35 cellular contexts compared by ENCODE assay signal in genomic region chr1:52862666-52863458, GRCh38. TPM values are rescaled to one million over a fixed set of nuclear protein-coding genes. Genes with fewer than 3 reads are reported as not detected.
"Had no signal": no experiment of that assay in that cellular context is flagged by ENCODE, and none has a peak within 500 bp of the region (broad histone marks: within the 10 kb centered on the region; RNA-seq: fewer than 3 reads in every experiment).

No MANE protein-coding gene starts in this region.

- H3K9me3 ChIP-seq: adrenal gland, body of pancreas, breast epithelium had no signal

- H3K9me3 Mint-ChIP-seq: activated CD8-positive, alpha-beta T cell treated with anti-CD3 and anti-CD28 coated beads for 36 hours; activated naive CD4-positive, alpha-beta T cell treated with anti-CD3 and anti-CD28 coated beads for 36 hours; activated naive CD4-positive, alpha-beta T cell treated with anti-CD3 and anti-CD28 coated beads, Interleukin-2, amount 50 U/mL, for 72 hours; activated T-cell treated with anti-CD3 and anti-CD28 coated beads, Interleukin-2, amount 50 U/mL, for 24 hours; activated T-helper 1 cell treated with anti-CD3 and anti-CD28 coated beads, Interleukin-12 subunit alpha, Interleukin-12 subunit beta, Interleukin-2, Interleukin-4 antibody, amounts not matched to agents 30 ng/mL and 10 ng/mL and 1 ng/mL, durations not matched to agents 14 hours and 24 hours and 36 hours; T-cell had no signal

- ATAC-seq: activated CD8-positive, alpha-beta T cell treated with anti-CD3 and anti-CD28 coated beads for 36 hours; activated naive CD4-positive, alpha-beta T cell treated with anti-CD3 and anti-CD28 coated beads, Interleukin-2, amount 50 U/mL, for 72 hours; body of pancreas; Panc1; SK-N-SH treated with all-trans-retinoic acid at 6 μM for 48 hours; T-cell; T-helper 17 cell had no signal

- H3K27me3 ChIP-seq: adrenal gland, body of pancreas, breast epithelium had no signal

- H3K27ac ChIP-seq: adrenal gland, body of pancreas, breast epithelium, VCaP had no signal

- H3K4me3 ChIP-seq: adrenal gland, body of pancreas, breast epithelium had no signal

- H3K36me3 ChIP-seq: adrenal gland, breast epithelium had no signal

- H3K4me1 Mint-ChIP-seq: T-cell, T-helper 17 cell had no signal

- H3K4me3 Mint-ChIP-seq: activated CD8-positive, alpha-beta T cell treated with anti-CD3 and anti-CD28 coated beads for 36 hours; activated naive CD4-positive, alpha-beta T cell treated with anti-CD3 and anti-CD28 coated beads for 36 hours; activated T-cell treated with anti-CD3 and anti-CD28 coated beads, Interleukin-2, amount 50 U/mL, for 24 hours; activated T-helper 1 cell treated with anti-CD3 and anti-CD28 coated beads, Interleukin-12 subunit alpha, Interleukin-12 subunit beta, Interleukin-2, Interleukin-4 antibody, amounts not matched to agents 30 ng/mL and 10 ng/mL and 1 ng/mL, durations not matched to agents 14 hours and 24 hours and 36 hours; T-cell; T-helper 17 cell had no signal

- H3K4me1 ChIP-seq: adrenal gland, body of pancreas, breast epithelium had no signal

- DNase-seq: activated CD4-positive, alpha-beta T cell treated with anti-CD3 and anti-CD28 coated beads for 1 hour; activated CD4-positive, alpha-beta T cell treated with anti-CD3 and anti-CD28 coated beads for 48 hours; activated CD4-positive, CD25-positive, alpha-beta regulatory T cell; activated CD8-positive, alpha-beta T cell treated with anti-CD3 and anti-CD28 coated beads for 36 hours; activated gamma-delta T cell treated with Interleukin-2 at 50 U/mL for 16 hours; activated naive CD4-positive, alpha-beta T cell treated with anti-CD3 and anti-CD28 coated beads for 36 hours; activated T-cell treated with anti-CD3 and anti-CD28 coated beads, Interleukin-2, amount 50 U/mL, for 24 hours; adrenal gland; body of pancreas; Kasumi-1; KG1; MM.1S; MV-4-11; NCI-H1092; NCI-H1436 treated with DMSO at 0.1 percent for 48 hours; NCI-H1694 treated with DMSO at 0.1 percent for 48 hours; NCI-H2029; NCI-H2107; NCI-H2171; NCI-H510A; NCI-H526; NCI-H774; RPMI8226; SHP77 treated with DMSO at 0.1 percent for 48 hours; T-cell; T-helper 17 cell had no signal

- FAIRE-seq: astrocyte had no signal

- H3K27ac Mint-ChIP-seq: activated CD8-positive, alpha-beta T cell treated with anti-CD3 and anti-CD28 coated beads for 36 hours; activated naive CD4-positive, alpha-beta T cell treated with anti-CD3 and anti-CD28 coated beads for 36 hours; activated naive CD4-positive, alpha-beta T cell treated with anti-CD3 and anti-CD28 coated beads, Interleukin-2, amount 50 U/mL, for 72 hours; activated T-cell treated with anti-CD3 and anti-CD28 coated beads, Interleukin-2, amount 50 U/mL, for 24 hours; activated T-helper 1 cell treated with anti-CD3 and anti-CD28 coated beads, Interleukin-12 subunit alpha, Interleukin-12 subunit beta, Interleukin-2, Interleukin-4 antibody, amounts not matched to agents 30 ng/mL and 10 ng/mL and 1 ng/mL, durations not matched to agents 14 hours and 24 hours and 36 hours; T-cell; T-helper 17 cell had no signal

- H3K36me3 Mint-ChIP-seq: activated naive CD4-positive, alpha-beta T cell treated with anti-CD3 and anti-CD28 coated beads, Interleukin-2, amount 50 U/mL, for 72 hours; T-cell had no signal

RNA-seq across cellular contexts. Expression of gene ZYG11A, which starts 20.3 kb away (rescaled TPM):
- total RNA-seq: body of pancreas, cardiac septum, SK-MEL-5 had no signal
- polyA plus RNA-seq: adrenal gland had no signal
